In the genomic region with DNA sequence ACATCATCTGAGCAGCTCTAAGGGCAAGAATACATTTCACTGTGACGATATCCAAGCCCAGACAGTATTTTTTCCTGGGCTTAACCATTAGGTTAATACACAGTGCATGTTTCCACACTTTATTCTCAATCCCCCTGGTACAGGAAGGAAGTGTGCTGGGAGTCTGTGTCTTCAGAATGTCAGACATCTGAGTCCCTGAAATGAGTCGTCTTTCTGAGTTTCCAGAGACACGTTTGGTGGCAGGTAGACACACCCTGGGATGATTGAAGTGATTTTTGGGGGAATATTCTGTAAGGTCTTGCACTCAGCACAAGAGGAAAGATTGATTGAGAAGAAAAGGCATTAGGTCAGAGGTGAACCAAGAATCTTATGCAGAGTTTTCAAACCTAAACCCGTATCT, we compare ENCODE assay signal across 34 cellular contexts. TPM values are rescaled to one million over a fixed set of nuclear protein-coding genes. Genes with fewer than 3 reads are reported as not detected.
"Had no signal": no experiment of that assay in that cellular context is flagged by ENCODE, and none has a peak within 500 bp of the region (broad histone marks: within the 10 kb centered on the region; RNA-seq: fewer than 3 reads in every experiment).

No MANE protein-coding gene starts in this region.

- DNase-seq: activated B cell treated with CpG ODN at 0.5 μM for 24 hours; activated CD4-positive, alpha-beta T cell treated with anti-CD3 and anti-CD28 coated beads for 48 hours; activated CD4-positive, alpha-beta T cell treated with anti-CD3 and anti-CD28 coated beads, Interleukin-2, amount 50 U/mL, for 1 hour; activated CD4-positive, alpha-beta T cell treated with anti-CD3 and anti-CD28 coated beads, Interleukin-2, amount 50 U/mL, for 48 hours; activated CD8-positive, alpha-beta memory T cell treated with anti-CD3 and anti-CD28 coated beads for 24 hours; activated CD8-positive, alpha-beta T cell treated with anti-CD3 and anti-CD28 coated beads for 36 hours; activated effector memory CD4-positive, alpha-beta T cell treated with anti-CD3 and anti-CD28 coated beads, Interleukin-2, amount 50 U/mL, for 16 hours; activated naive CD4-positive, alpha-beta T cell treated with anti-CD3 and anti-CD28 coated beads for 36 hours; activated naive CD8-positive, alpha-beta T cell treated with anti-CD3 and anti-CD28 coated beads for 36 hours; activated naive CD8-positive, alpha-beta T cell treated with anti-CD3 and anti-CD28 coated beads, Interleukin-2, amount 50 U/mL, for 24 hours; activated T-cell treated with anti-CD3 and anti-CD28 coated beads, Interleukin-2, amount 50 U/mL, for 4 hours; adrenal gland; amygdala; aorta; body of pancreas; caudate nucleus; cortex of kidney; dermis blood vessel endothelial cell; effector CD4-positive, alpha-beta T cell; effector memory CD8-positive, alpha-beta T cell; esophagus squamous epithelium; foreskin melanocyte; heart right ventricle; T-helper 17 cell; T1000; WERI-Rb-1 had no signal

- H3K27ac ChIP-seq: body of pancreas, esophagus squamous epithelium, gastroesophageal sphincter, heart right ventricle, WERI-Rb-1 had no signal

- H3K9me3 Mint-ChIP-seq: activated B cell treated with CpG ODN at 0.5 μM for 24 hours; activated CD8-positive, alpha-beta T cell treated with anti-CD3 and anti-CD28 coated beads for 36 hours; activated naive CD4-positive, alpha-beta T cell treated with anti-CD3 and anti-CD28 coated beads for 36 hours; activated naive CD4-positive, alpha-beta T cell treated with anti-CD3 and anti-CD28 coated beads, Interleukin-2, amount 50 U/mL, for 24 hours; activated naive CD8-positive, alpha-beta T cell treated with anti-CD3 and anti-CD28 coated beads for 36 hours; activated naive CD8-positive, alpha-beta T cell treated with anti-CD3 and anti-CD28 coated beads, Interleukin-2, amount 50 U/mL, for 24 hours; activated T-cell treated with anti-CD3 and anti-CD28 coated beads, Interleukin-2, amount 50 U/mL, for 4 hours; activated T-helper 1 cell treated with anti-CD3 and anti-CD28 coated beads, Interleukin-12 subunit alpha, Interleukin-12 subunit beta, Interleukin-2, Interleukin-4 antibody, amounts not matched to agents 30 ng/mL and 10 ng/mL and 1 ng/mL, durations not matched to agents 14 hours and 24 hours and 36 hours; activated T-helper 2 cell treated with anti-CD3 and anti-CD28 coated beads, Interferon-gamma antibody, Interleukin-2, Interleukin-4, amounts not matched to agents 10 μg/mL and 5 μg/mL and 100 μg/mL, durations not matched to agents 14 hours and 24 hours and 36 hours; effector memory CD8-positive, alpha-beta T cell; T-helper 2 cell treated with Interferon-gamma antibody and Interleukin-4, amounts not matched to agents 5 μg/mL and 100 μg/mL, for 36 hours had no signal

- H3K4me1 ChIP-seq: adrenal gland, body of pancreas, esophagus squamous epithelium, gastroesophageal sphincter, heart right ventricle had no signal

- H3K4me3 Mint-ChIP-seq: activated B cell treated with CpG ODN at 0.5 μM for 24 hours; activated CD8-positive, alpha-beta T cell treated with anti-CD3 and anti-CD28 coated beads for 36 hours; activated naive CD4-positive, alpha-beta T cell treated with anti-CD3 and anti-CD28 coated beads for 36 hours; activated naive CD4-positive, alpha-beta T cell treated with anti-CD3 and anti-CD28 coated beads, Interleukin-2, amount 50 U/mL, for 24 hours; activated naive CD8-positive, alpha-beta T cell treated with anti-CD3 and anti-CD28 coated beads for 36 hours; activated naive CD8-positive, alpha-beta T cell treated with anti-CD3 and anti-CD28 coated beads, Interleukin-2, amount 50 U/mL, for 24 hours; activated T-cell treated with anti-CD3 and anti-CD28 coated beads, Interleukin-2, amount 50 U/mL, for 4 hours; activated T-helper 1 cell treated with anti-CD3 and anti-CD28 coated beads, Interleukin-12 subunit alpha, Interleukin-12 subunit beta, Interleukin-2, Interleukin-4 antibody, amounts not matched to agents 30 ng/mL and 10 ng/mL and 1 ng/mL, durations not matched to agents 14 hours and 24 hours and 36 hours; effector memory CD8-positive, alpha-beta T cell; T-helper 17 cell; T-helper 2 cell treated with Interferon-gamma antibody and Interleukin-4, amounts not matched to agents 5 μg/mL and 100 μg/mL, for 36 hours had no signal

- H3K27me3 ChIP-seq: adrenal gland, body of pancreas had no signal

- ATAC-seq: activated CD4-positive, CD25-positive, alpha-beta regulatory T cell treated with anti-CD3 and anti-CD28 coated beads, Interleukin-2, amount 50 U/mL, for 24 hours; activated CD8-positive, alpha-beta T cell treated with anti-CD3 and anti-CD28 coated beads for 36 hours; activated naive CD8-positive, alpha-beta T cell treated with anti-CD3 and anti-CD28 coated beads, Interleukin-2, amount 50 U/mL, for 24 hours; activated T-cell treated with anti-CD3 and anti-CD28 coated beads, Interleukin-2, amount 50 U/mL, for 4 hours; body of pancreas; effector memory CD8-positive, alpha-beta T cell; gastroesophageal sphincter; heart right ventricle; T-helper 17 cell had no signal

- H3K27ac Mint-ChIP-seq: activated B cell treated with CpG ODN at 0.5 μM for 24 hours; activated CD8-positive, alpha-beta T cell treated with anti-CD3 and anti-CD28 coated beads for 36 hours; activated naive CD4-positive, alpha-beta T cell treated with anti-CD3 and anti-CD28 coated beads for 36 hours; activated naive CD4-positive, alpha-beta T cell treated with anti-CD3 and anti-CD28 coated beads, Interleukin-2, amount 50 U/mL, for 24 hours; activated naive CD8-positive, alpha-beta T cell treated with anti-CD3 and anti-CD28 coated beads for 36 hours; activated naive CD8-positive, alpha-beta T cell treated with anti-CD3 and anti-CD28 coated beads, Interleukin-2, amount 50 U/mL, for 24 hours; activated T-helper 1 cell treated with anti-CD3 and anti-CD28 coated beads, Interleukin-12 subunit alpha, Interleukin-12 subunit beta, Interleukin-2, Interleukin-4 antibody, amounts not matched to agents 30 ng/mL and 10 ng/mL and 1 ng/mL, durations not matched to agents 14 hours and 24 hours and 36 hours; activated T-helper 2 cell treated with anti-CD3 and anti-CD28 coated beads, Interferon-gamma antibody, Interleukin-2, Interleukin-4, amounts not matched to agents 10 μg/mL and 5 μg/mL and 100 μg/mL, durations not matched to agents 14 hours and 24 hours and 36 hours; effector memory CD8-positive, alpha-beta T cell; T-helper 17 cell; T-helper 2 cell treated with Interferon-gamma antibody and Interleukin-4, amounts not matched to agents 5 μg/mL and 100 μg/mL, for 36 hours had no signal

- H3K36me3 ChIP-seq: adrenal gland, esophagus squamous epithelium, gastroesophageal sphincter, heart right ventricle, WERI-Rb-1 had no signal

- H3K9me3 ChIP-seq: adrenal gland, body of pancreas, esophagus squamous epithelium, gastroesophageal sphincter, heart right ventricle had no signal

- H3K4me1 Mint-ChIP-seq: activated B cell treated with CpG ODN at 0.5 μM for 24 hours; activated naive CD4-positive, alpha-beta T cell treated with anti-CD3 and anti-CD28 coated beads, Interleukin-2, amount 50 U/mL, for 24 hours; activated naive CD8-positive, alpha-beta T cell treated with anti-CD3 and anti-CD28 coated beads for 36 hours; activated naive CD8-positive, alpha-beta T cell treated with anti-CD3 and anti-CD28 coated beads, Interleukin-2, amount 50 U/mL, for 24 hours; T-helper 17 cell had no signal

- H3K4me3 ChIP-seq: adrenal gland, body of pancreas, esophagus squamous epithelium, gastroesophageal sphincter, heart right ventricle had no signal

- H3K36me3 Mint-ChIP-seq: activated naive CD4-positive, alpha-beta T cell treated with anti-CD3 and anti-CD28 coated beads, Interleukin-2, amount 50 U/mL, for 24 hours; activated naive CD8-positive, alpha-beta T cell treated with anti-CD3 and anti-CD28 coated beads for 36 hours had no signal

RNA-seq across cellular contexts. Expression of gene SHH, which starts 13.1 kb away (rescaled TPM):
- total RNA-seq: activated B cell treated with CpG ODN at 0.5 μM for 24 hours; activated CD8-positive, alpha-beta T cell treated with anti-CD3 and anti-CD28 coated beads for 36 hours; activated naive CD4-positive, alpha-beta T cell treated with anti-CD3 and anti-CD28 coated beads for 36 hours; activated naive CD8-positive, alpha-beta T cell treated with anti-CD3 and anti-CD28 coated beads for 36 hours; activated T-helper 1 cell treated with anti-CD3 and anti-CD28 coated beads, Interleukin-12 subunit alpha, Interleukin-12 subunit beta, Interleukin-2, Interleukin-4 antibody, amounts not matched to agents 30 ng/mL and 10 ng/mL and 1 ng/mL, durations not matched to agents 14 hours and 24 hours and 36 hours; chondrocyte; dermis blood vessel endothelial cell; esophagus squamous epithelium; fibroblast of villous mesenchyme; heart right ventricle; T-helper 17 cell had no signal
